ENCODE assay signal across 11 cellular contexts in genomic region chr15:37109952-37110630, GRCh38. TPM values are rescaled to one million over a fixed set of nuclear protein-coding genes. Genes with fewer than 3 reads are reported as not detected.
DNase-seq lines count a peak whose midpoint lies in the region; ATAC-seq, FAIRE-seq and TF ChIP-seq lines count a peak whose summit lies in the region.
"Had no signal": no experiment of that assay in that cellular context is flagged by ENCODE, and none has a peak within 500 bp of the region (broad histone marks: within the 10 kb centered on the region; RNA-seq: fewer than 3 reads in every experiment).

No MANE protein-coding gene starts in this region.

- no peaks in the 10 kb centered on the region for H3K79me2 ChIP-seq in keratinocyte (ENCODE audit: control insufficient read depth, insufficient read depth, low read length)

- ATAC-seq in body of pancreas (peak; percentile 67), GM19455 (IDR thresholded peaks at IDR 0.05; ENCODE audit: unreplicated experiment) (no peak), GM21825 (IDR thresholded peaks at IDR 0.05; ENCODE audit: unreplicated experiment) (no peak)
- ATAC-seq: stimulated activated effector memory CD8-positive, alpha-beta T cell treated with anti-CD3 and anti-CD28 coated beads, Interleukin-12 subunit alpha, Interleukin-12 subunit beta, amount 100 ng/mL, for 72 hours had no signal

- no peaks in the 10 kb centered on the region for H3K9me1 ChIP-seq in keratinocyte (ENCODE audit: control insufficient read depth, extremely low read depth, insufficient read depth, low read length)

- dilution Hi-C loops in keratinocyte (cut with MboI; ENCODE audit: extremely low pct_ligation_motif_present, low sequenced_read_pairs) = no loop called here

- TF ChIP-seq CTCF in body of pancreas (IDR thresholded peaks at IDR 0.05) (no peak), keratinocyte (optimal IDR thresholded peaks at IDR 0.05 in 1 of 3, IDR thresholded peaks at IDR 0.05 in 1 of 3, conservative IDR thresholded peaks at IDR 0.05 in 1 of 3; ENCODE audit: extremely low read depth in 1 of 3, insufficient read depth in 2 of 3, low read length in 3 of 3) (no peak), spleen (IDR thresholded peaks at IDR 0.05 in 8 of 11, conservative IDR thresholded peaks at IDR 0.05 in 3 of 11) (no peak)

- FAIRE-seq in HTR-8/SVneo (lab: Jason Lieb, UNC) = peak; percentile 54
- no peak for FAIRE-seq in keratinocyte (lab: Jason Lieb, UNC)

- H3K4me3 ChIP-seq in body of pancreas (peak overlapping the region in 1 of 2 donors; percentile 1), keratinocyte (ENCODE audit: control insufficient read depth in 2 of 3, extremely low read depth in 1 of 3, insufficient read depth in 2 of 3, low read depth in 1 of 3, low read length in 3 of 3) (peak overlapping the region; percentile 22 to 83 (median 60)), spleen (peak overlapping the region; percentile 13 to 63 (median 25))

- H3K9me3 ChIP-seq in body of pancreas = no peaks in the 10 kb centered on the region
- H3K9me3 ChIP-seq in keratinocyte (ENCODE audit: control insufficient read depth, low read depth, low read length) = no peaks in the 10 kb centered on the region
- H3K9me3 ChIP-seq in spleen = no peaks in the 10 kb centered on the region

- no peak for DNase-seq in HTR-8/SVneo (ENCODE audit: insufficient read length, low spot score)
- peak in 3 of 4 donors; percentile 37 to 62 (median 54) for DNase-seq in body of pancreas
- no peak for DNase-seq in keratinocyte (ENCODE audit: low read depth, low spot score)
- DNase-seq in spleen = no peak
- no peak for DNase-seq in cortex of kidney (lab: John Stamatoyannopoulos, UW)
- DNase-seq in NCI-H1092 (lab: John Stamatoyannopoulos, UW) = no peak

- peak overlapping the region in 3 of 4 donors; percentile 22 to 58 (median 46) for H3K27ac ChIP-seq in body of pancreas
- no peak overlapping the region for H3K27ac ChIP-seq in keratinocyte (ENCODE audit: control insufficient read depth, insufficient read depth, low read length)
- peak overlapping the region in 2 of 8 donors; percentile 21 to 26 for H3K27ac ChIP-seq in spleen
- H3K27ac ChIP-seq: epithelial cell of prostate, RWPE1 had no signal

- H3K4me2 ChIP-seq in keratinocyte (ENCODE audit: control insufficient read depth, extremely low read depth, insufficient read depth, low read depth, low read length) = peak overlapping the region; percentile 98

- H3K36me3 ChIP-seq in body of pancreas (replicated peaks in 1 of 2; ENCODE audit: insufficient read depth in 1 of 2, low read depth in 2 of 2) (no peaks in the 10 kb centered on the region), keratinocyte (ENCODE audit: control insufficient read depth in 2 of 2, extremely low read depth in 1 of 2, insufficient read depth in 2 of 2, low read length in 2 of 2) (no peaks in the 10 kb centered on the region), spleen (no peaks in the 10 kb centered on the region)

- intact Hi-C loops in body of pancreas (cut with DNase I) = no loop called here
- intact Hi-C loops in spleen (cut with DNase I; ENCODE audit: low total_unique reads) = loop anchor here (10.0 kb wide), 1 partner anchor 225 kb away; no protein-coding TSS in a partner anchor

- 14 to 23% methylated on average over 19 to 27 of the region's 27 CpGs for WGBS in body of pancreas, 2 donors
- WGBS in spleen, 5 donors = 14 to 28% (median 17%) methylated on average over 27 of the region's 27 CpGs

- H4K20me1 ChIP-seq in keratinocyte (ENCODE audit: control insufficient read depth, extremely low read depth, insufficient read depth, low read length) = no peaks in the 10 kb centered on the region

- TF ChIP-seq POLR2A in body of pancreas (IDR thresholded peaks at IDR 0.05) = no peak
- no peak for TF ChIP-seq POLR2A in spleen (IDR thresholded peaks at IDR 0.05)

- H2AFZ ChIP-seq in keratinocyte (ENCODE audit: control insufficient read depth, low read length) = peak overlapping the region; percentile 72

- H3K4me1 ChIP-seq in body of pancreas (peaks cover 12% of the 10 kb centered on the region), keratinocyte (ENCODE audit: control insufficient read depth, extremely low read depth, insufficient read depth, low read length) (peaks cover 9% of the 10 kb centered on the region), spleen (peaks cover 0 to 25% (median 6%) of the 10 kb centered on the region in 6 donors)

- H3K27me3 ChIP-seq in body of pancreas (no peaks in the 10 kb centered on the region), keratinocyte (ENCODE audit: control insufficient read depth, extremely low read depth, insufficient read depth, low read length) (peaks cover 13% of the 10 kb centered on the region), spleen (replicated peaks in 1 of 7) (peaks cover 0 to 98% (median 55%) of the 10 kb centered on the region in 7 donors)

- peak overlapping the region; percentile 64 for H3K9ac ChIP-seq in keratinocyte (ENCODE audit: control insufficient read depth, extremely low read depth, insufficient read depth, low read length)

RNA-seq across cellular contexts. Expression of gene MEIS2, which starts 9.7 kb away (rescaled TPM):
- total RNA-seq in body of pancreas (10 to 100 TPM; 11.9 to 86.0 TPM), spleen (10 to 100 TPM; 18.2 to 57.2 (median 27.7) TPM)
- polyA plus RNA-seq in keratinocyte (8.3 to 11.4 TPM (median 11.3 TPM) in 3 replicates), spleen (1 to 10 TPM; 2.6 to 7.8 (median 3.6) TPM)
- polyA plus RNA-seq in keratinocyte (2011; ENCODE audit: low read depth) = 6.3 TPM
- polyA plus RNA-seq in keratinocyte (2011; cell fraction: cytosol; rRNA removed) = 8.9 and 10.4 TPM in 2 replicates
- polyA plus RNA-seq in keratinocyte (2011; cell fraction: nucleus; rRNA removed) = 21.1 and 29.0 TPM in 2 replicates
- 4.4 and 10.9 TPM in 2 replicates for polyA plus RNA-seq in keratinocyte (2012; ENCODE audit: low replicate concordance)
- 11.2 to 31.2 TPM (median 25.9 TPM) in 3 replicates for polyA minus RNA-seq in keratinocyte
- polyA minus RNA-seq in keratinocyte (2011; cell fraction: cytosol; rRNA and poly(A)+ RNA removed) = 3.3 TPM
- polyA minus RNA-seq in keratinocyte (2011; cell fraction: nucleus; rRNA and poly(A)+ RNA removed) = 16.4 and 29.4 TPM in 2 replicates

Comparison
In these comparisons a context has a peak if more than half of its experiments do, and no peak if none do; other contexts are left out.
1. DNase-seq: peak in body of pancreas (3 of 4); none in HTR-8/SVneo (single experiment), keratinocyte (single experiment), spleen (single experiment), cortex of kidney (single experiment) and NCI-H1092 (single experiment).